Comparison of ENCODE assay signal across 8 cellular contexts in the genomic region with DNA sequence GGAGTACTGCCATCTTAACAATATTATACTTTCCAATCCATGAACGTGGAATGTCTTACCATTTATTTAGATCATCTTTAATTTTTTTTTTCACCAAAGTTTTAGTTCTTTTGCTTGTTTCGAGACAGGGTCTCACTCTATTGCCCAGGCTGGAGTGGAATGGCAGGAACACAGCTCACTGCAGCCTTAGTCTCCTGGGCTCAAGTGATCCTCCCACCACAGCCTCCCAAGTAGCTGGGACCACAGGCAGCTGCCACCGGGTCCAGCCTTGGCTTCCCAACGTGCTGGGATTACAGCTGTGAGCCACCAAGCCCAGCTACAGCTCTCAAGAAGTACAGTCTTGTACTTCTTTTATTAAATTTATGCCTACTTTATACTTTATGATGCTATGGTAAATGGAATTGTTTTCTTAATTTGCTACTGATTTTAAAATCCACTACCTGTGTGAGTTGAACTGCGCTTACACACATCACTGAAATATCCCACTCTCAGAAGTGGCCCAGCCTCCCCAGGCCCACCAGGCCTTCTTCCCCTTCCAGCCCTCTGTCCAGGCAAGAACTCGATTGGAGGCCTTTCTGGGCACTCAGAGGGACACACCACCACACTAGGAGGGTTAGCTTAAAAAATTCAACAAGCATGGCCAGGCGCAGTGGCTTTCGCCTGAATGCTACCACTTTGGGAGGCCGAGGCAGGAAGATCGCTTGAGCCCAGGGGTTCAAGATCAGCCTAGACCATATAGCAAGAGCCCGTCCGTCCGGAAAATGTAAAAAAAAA. TPM values are rescaled to one million over a fixed set of nuclear protein-coding genes. Genes with fewer than 3 reads are reported as not detected.
DNase-seq lines count a peak whose midpoint lies in the region; ATAC-seq, FAIRE-seq and TF ChIP-seq lines count a peak whose summit lies in the region.

No MANE protein-coding gene starts in this region.

- WGBS in heart right ventricle, 2 donors = 39 to 42% methylated on average over 13 of the region's 13 CpGs
- WGBS in body of pancreas, 2 donors = 48 to 51% methylated on average over 12 to 13 of the region's 13 CpGs
- WGBS in mesendoderm (ENCODE audit: extremely low coverage, insufficient coverage, low lambda C conversion rate) = no CpG with 5 or more reads among the region's 13 CpGs

- H3K4ac ChIP-seq in mesendoderm (ENCODE audit: low read depth, low read length) = peak overlapping the region; percentile 8

- no peak overlapping the region for H2BK120ac ChIP-seq in mesendoderm (ENCODE audit: low read depth, low read length)

- TF ChIP-seq CTCF in heart right ventricle (IDR thresholded peaks at IDR 0.05) (no peak), body of pancreas (IDR thresholded peaks at IDR 0.05) (no peak), vagina (IDR thresholded peaks at IDR 0.05) (no peak)

- no peaks in the 10 kb centered on the region for H3K27me3 ChIP-seq in heart right ventricle
- no peaks in the 10 kb centered on the region for H3K27me3 ChIP-seq in body of pancreas
- H3K27me3 ChIP-seq in mesendoderm (ENCODE audit: insufficient read depth, low read length, poor library complexity) = no peaks in the 10 kb centered on the region
- no peaks in the 10 kb centered on the region for H3K27me3 ChIP-seq in vagina

- intact Hi-C loops in heart right ventricle (cut with DNase I) (loop anchor here in 3 of 10 donors (5.0 to 10.0 kb wide), 5 partner anchors 38 to 347 kb away; partner anchors contain the start of genes COLGALT1 (in 1 of the 3), RPL18A (in 1 of the 3) and SLC27A1 (in 1 of the 3)), cardiac septum (cut with DNase I) (no loop called here), body of pancreas (cut with DNase I) (no loop called here), vagina (cut with DNase I) (no loop called here)

- H3K4me3 ChIP-seq in heart right ventricle = peak overlapping the region; percentile 69 to 98 (median 92)
- H3K4me3 ChIP-seq in body of pancreas = peak overlapping the region; percentile 87 to 96
- H3K4me3 ChIP-seq in mesendoderm (ENCODE audit: low read length) = peak overlapping the region; percentile 3
- peak overlapping the region; percentile 91 for H3K4me3 ChIP-seq in vagina

- peaks cover 2% of the 10 kb centered on the region for H3K79me2 ChIP-seq in mesendoderm (ENCODE audit: control insufficient read depth, insufficient read depth, low read length)

- H3K9me3 ChIP-seq in heart right ventricle (no peaks in the 10 kb centered on the region), body of pancreas (no peaks in the 10 kb centered on the region), vagina (no peaks in the 10 kb centered on the region)

- DNase-seq in heart right ventricle = no peak
- no peak for DNase-seq in cardiac septum (ENCODE audit: low spot score)
- no peak for DNase-seq in body of pancreas
- DNase-seq in mesendoderm = no peak
- no peak for DNase-seq in vagina (ENCODE audit: extremely low spot score in 2 of 2)
- DNase-seq in HTR-8/SVneo (ENCODE audit: insufficient read length, low spot score) = no peak
- no peak for DNase-seq in NCI-H146 treated with DMSO at 0.1 percent for 48 hours (lab: John Stamatoyannopoulos, UW; ENCODE audit: unreplicated experiment)

- H3K23ac ChIP-seq in mesendoderm (ENCODE audit: low read length) = no peak overlapping the region

- H4K5ac ChIP-seq in mesendoderm (ENCODE audit: low read length) = no peak overlapping the region

- H2AK5ac ChIP-seq in mesendoderm (ENCODE audit: low read length) = no peak overlapping the region

- H3K79me1 ChIP-seq in mesendoderm (ENCODE audit: low read length) = peaks cover 6% of the 10 kb centered on the region

- H2BK15ac ChIP-seq in mesendoderm (replicated peaks; ENCODE audit: low read depth) = no peak overlapping the region

- H3K4me1 ChIP-seq in heart right ventricle (peaks cover 4 to 46% (median 26%) of the 10 kb centered on the region in 9 donors), body of pancreas (peaks cover 33% of the 10 kb centered on the region), mesendoderm (ENCODE audit: control insufficient read depth, low read depth, low read length) (no peaks in the 10 kb centered on the region), vagina (peaks cover 43% of the 10 kb centered on the region)

- H3K9ac ChIP-seq in mesendoderm (ENCODE audit: low read length) = peak overlapping the region; percentile 66

- H3K4me2 ChIP-seq in mesendoderm (ENCODE audit: low read length) = peak overlapping the region; percentile 20

- H3K56ac ChIP-seq in mesendoderm (ENCODE audit: low read length) = peak overlapping the region; percentile 63

- no peak for ATAC-seq in heart right ventricle
- ATAC-seq in body of pancreas = no peak
- ATAC-seq in HG03108 (IDR thresholded peaks at IDR 0.05; ENCODE audit: unreplicated experiment) = no peak

- peak overlapping the region; percentile 96 to 100 (median 100) for H3K27ac ChIP-seq in heart right ventricle
- peak overlapping the region in 3 of 4 donors; percentile 98 to 100 (median 99) for H3K27ac ChIP-seq in body of pancreas
- no peak overlapping the region for H3K27ac ChIP-seq in mesendoderm (ENCODE audit: low read depth, low read length)
- H3K27ac ChIP-seq in vagina = peak overlapping the region; percentile 98

- no peak overlapping the region for H2BK5ac ChIP-seq in mesendoderm (ENCODE audit: low read length)

- TF ChIP-seq POLR2A in body of pancreas (IDR thresholded peaks at IDR 0.05) = no peak
- TF ChIP-seq POLR2A in vagina (IDR thresholded peaks at IDR 0.05) = no peak

- no peak overlapping the region for H4K8ac ChIP-seq in mesendoderm (ENCODE audit: low read depth, low read length)

- no peak overlapping the region for H3K18ac ChIP-seq in mesendoderm (ENCODE audit: low read length)

- FAIRE-seq in HTR-8/SVneo (lab: Jason Lieb, UNC) = no peak

- H3K36me3 ChIP-seq in heart right ventricle (peaks cover 0 to 12% (median 5%) of the 10 kb centered on the region in 9 donors), body of pancreas (replicated peaks in 1 of 2; ENCODE audit: insufficient read depth in 1 of 2, low read depth in 2 of 2) (no peaks in the 10 kb centered on the region), mesendoderm (ENCODE audit: control insufficient read depth, insufficient read depth, low read length) (no peaks in the 10 kb centered on the region), vagina (no peaks in the 10 kb centered on the region)

RNA-seq across cellular contexts. Expression of gene PGLS, which starts 1.0 kb away (rescaled TPM):
- total RNA-seq in heart right ventricle (10 to 100 TPM; 16.2 to 45.4 (median 20.6) TPM), cardiac septum (24.8 TPM), body of pancreas (10 to 100 TPM; 64.9 to 82.7 TPM), vagina (134 TPM)
- 10 to 100 TPM; 40.7 to 57.6 TPM for polyA plus RNA-seq in heart right ventricle
- 62.3 TPM for polyA plus RNA-seq in mesendoderm (2013, experiment 1 of 2)
- polyA plus RNA-seq in mesendoderm (2013, experiment 2 of 2) = 62.5 TPM

RNA-seq across cellular contexts. Expression of gene SLC27A1, which starts 40.1 kb away (rescaled TPM):
- 10 to 100 TPM; 37.1 to 64.5 (median 47.2) TPM for total RNA-seq in heart right ventricle
- polyA plus RNA-seq in heart right ventricle = 10 to 100 TPM; 16.0 to 78.3 TPM
- 35.9 TPM for total RNA-seq in cardiac septum
- total RNA-seq in body of pancreas = 10 to 100 TPM; 21.1 to 25.7 TPM
- 2.0 TPM for polyA plus RNA-seq in mesendoderm (2013, experiment 1 of 2)
- 1.8 TPM for polyA plus RNA-seq in mesendoderm (2013, experiment 2 of 2)
- total RNA-seq in vagina = 22.1 TPM

RNA-seq across cellular contexts. Expression of gene COLGALT1, which starts 45.0 kb away (rescaled TPM):
- total RNA-seq in heart right ventricle (10 to 100 TPM; 19.7 to 73.8 (median 29.3) TPM), cardiac septum (41.1 TPM), body of pancreas (10 to 100 TPM; 38.9 to 41.5 TPM), vagina (55.0 TPM)
- 10 to 100 TPM; 28.4 to 38.6 TPM for polyA plus RNA-seq in heart right ventricle
- polyA plus RNA-seq in mesendoderm (2013, experiment 1 of 2) = 37.7 TPM
- polyA plus RNA-seq in mesendoderm (2013, experiment 2 of 2) = 38.0 TPM

RNA-seq across cellular contexts. Expression of gene NXNL1, which starts 49.7 kb away (rescaled TPM):
- under 1 TPM in 4 of 10 donors, not detected in 6; 0.42 to 0.80 (median 0.55) TPM for total RNA-seq in heart right ventricle
- 1 to 10 TPM in 1 of 2 donors, not detected in 1; 1.1 TPM for polyA plus RNA-seq in heart right ventricle
- 0.59 TPM for total RNA-seq in cardiac septum
- not detected for total RNA-seq in body of pancreas
- polyA plus RNA-seq in mesendoderm (2013, experiment 1 of 2) = not detected
- polyA plus RNA-seq in mesendoderm (2013, experiment 2 of 2) = not detected
- not detected for total RNA-seq in vagina

Comparison
In these comparisons a context has a peak if more than half of its experiments do, and no peak if none do; other contexts are left out.
1. H3K4me3 ChIP-seq: peak in every context shown above with its lines; median percentile 92 in heart right ventricle; 92 in body of pancreas; 91 in vagina; 3 in mesendoderm.